ENCODE assay signal across 1 cellular context in the genomic region with DNA sequence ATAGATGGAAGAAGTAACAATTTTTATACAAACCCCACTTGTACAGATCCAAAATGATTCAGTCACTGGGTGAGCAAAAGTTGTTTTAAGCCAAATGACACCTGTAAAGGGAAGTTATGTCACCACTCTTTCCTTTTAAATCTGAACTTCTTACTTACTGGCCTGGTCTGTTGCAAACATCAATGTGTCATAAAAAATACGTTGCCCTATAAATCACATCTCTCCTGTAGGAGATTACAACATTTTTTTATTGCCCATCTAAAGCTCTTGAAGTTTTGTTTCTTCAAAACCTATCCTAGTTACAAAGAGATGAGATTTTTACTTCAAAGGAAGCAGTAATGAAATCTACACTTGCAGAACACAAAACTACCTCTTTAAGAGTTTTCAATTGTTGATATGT.
TF ChIP-seq lines count a peak whose summit lies in the region.

No MANE protein-coding gene starts in this region.

TF ChIP-seq in HEK293, 187 proteins besides CTCF, POLR2A, EP300 and RAD21 (continued from another document):
- TF ChIP-seq ZNF10 (tag by site-specific recombination; IDR thresholded peaks at IDR 0.05): no peak
- TF ChIP-seq ZNF747 (tag by site-specific recombination; IDR thresholded peaks at IDR 0.05): no peak
- TF ChIP-seq SCRT2 (tag by site-specific recombination; IDR thresholded peaks at IDR 0.05): 0 out of 2 replicates have a peak, but pooled peaks have one; percentile 11
- no peak for TF ChIP-seq MEIS1 (CRISPR knock-in tag; IDR thresholded peaks at IDR 0.05; ENCODE audit: borderline replicate concordance)
- TF ChIP-seq ZXDB (tag by site-specific recombination; IDR thresholded peaks at IDR 0.05): no peak
- TF ChIP-seq ZNF514 (tag by site-specific recombination; IDR thresholded peaks at IDR 0.05): no peak
- no peak for TF ChIP-seq PRDM1 (tag by site-specific recombination; IDR thresholded peaks at IDR 0.05)
- peak; percentile 14; the same call in 1 of the 2 replicates for TF ChIP-seq OSR2 (tag by site-specific recombination; IDR thresholded peaks at IDR 0.05)
- TF ChIP-seq, protein P1, sequence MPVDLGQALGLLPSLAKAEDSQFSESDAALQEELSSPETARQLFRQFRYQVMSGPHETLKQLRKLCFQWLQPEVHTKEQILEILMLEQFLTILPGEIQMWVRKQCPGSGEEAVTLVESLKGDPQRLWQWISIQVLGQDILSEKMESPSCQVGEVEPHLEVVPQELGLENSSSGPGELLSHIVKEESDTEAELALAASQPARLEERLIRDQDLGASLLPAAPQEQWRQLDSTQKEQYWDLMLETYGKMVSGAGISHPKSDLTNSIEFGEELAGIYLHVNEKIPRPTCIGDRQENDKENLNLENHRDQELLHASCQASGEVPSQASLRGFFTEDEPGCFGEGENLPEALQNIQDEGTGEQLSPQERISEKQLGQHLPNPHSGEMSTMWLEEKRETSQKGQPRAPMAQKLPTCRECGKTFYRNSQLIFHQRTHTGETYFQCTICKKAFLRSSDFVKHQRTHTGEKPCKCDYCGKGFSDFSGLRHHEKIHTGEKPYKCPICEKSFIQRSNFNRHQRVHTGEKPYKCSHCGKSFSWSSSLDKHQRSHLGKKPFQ (tag by site-specific recombination; IDR thresholded peaks at IDR 0.05): no peak
- TF ChIP-seq ZNF37A (tag by site-specific recombination; IDR thresholded peaks at IDR 0.05): no peak
- TF ChIP-seq ZNF19 (tag by site-specific recombination; IDR thresholded peaks at IDR 0.05; ENCODE audit: low read depth): no peak
- TF ChIP-seq TRIM28 (IDR thresholded peaks at IDR 0.05; ENCODE audit: borderline replicate concordance, low read length): no peak
- TF ChIP-seq TCF7L2 (IDR thresholded peaks at IDR 0.05; ENCODE audit: borderline replicate concordance, low read depth, low read length): peak; percentile 53; the same call in 1 of the 2 replicates
- TF ChIP-seq ZBTB7A (tag by site-specific recombination; IDR thresholded peaks at IDR 0.05; ENCODE audit: low read depth): no peak
- TF ChIP-seq MZF1 (tag by site-specific recombination; IDR thresholded peaks at IDR 0.05; ENCODE audit: borderline replicate concordance): no peak
- no peak for TF ChIP-seq AEBP2 (tag by site-specific recombination; IDR thresholded peaks at IDR 0.05; ENCODE audit: borderline replicate concordance)
- TF ChIP-seq ZNF610 (tag by site-specific recombination; IDR thresholded peaks at IDR 0.05; ENCODE audit: borderline replicate concordance): no peak
- TF ChIP-seq, protein P2, sequence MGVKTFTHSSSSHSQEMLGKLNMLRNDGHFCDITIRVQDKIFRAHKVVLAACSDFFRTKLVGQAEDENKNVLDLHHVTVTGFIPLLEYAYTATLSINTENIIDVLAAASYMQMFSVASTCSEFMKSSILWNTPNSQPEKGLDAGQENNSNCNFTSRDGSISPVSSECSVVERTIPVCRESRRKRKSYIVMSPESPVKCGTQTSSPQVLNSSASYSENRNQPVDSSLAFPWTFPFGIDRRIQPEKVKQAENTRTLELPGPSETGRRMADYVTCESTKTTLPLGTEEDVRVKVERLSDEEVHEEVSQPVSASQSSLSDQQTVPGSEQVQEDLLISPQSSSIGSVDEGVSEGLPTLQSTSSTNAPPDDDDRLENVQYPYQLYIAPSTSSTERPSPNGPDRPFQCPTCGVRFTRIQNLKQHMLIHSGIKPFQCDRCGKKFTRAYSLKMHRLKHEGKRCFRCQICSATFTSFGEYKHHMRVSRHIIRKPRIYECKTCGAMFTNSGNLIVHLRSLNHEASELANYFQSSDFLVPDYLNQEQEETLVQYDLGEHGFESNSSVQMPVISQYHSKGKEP (tag by site-specific recombination; IDR thresholded peaks at IDR 0.05): no peak
- TF ChIP-seq ZNF513 (tag by site-specific recombination; IDR thresholded peaks at IDR 0.05): no peak
